23 cellular contexts compared by ENCODE assay signal in the genomic region with DNA sequence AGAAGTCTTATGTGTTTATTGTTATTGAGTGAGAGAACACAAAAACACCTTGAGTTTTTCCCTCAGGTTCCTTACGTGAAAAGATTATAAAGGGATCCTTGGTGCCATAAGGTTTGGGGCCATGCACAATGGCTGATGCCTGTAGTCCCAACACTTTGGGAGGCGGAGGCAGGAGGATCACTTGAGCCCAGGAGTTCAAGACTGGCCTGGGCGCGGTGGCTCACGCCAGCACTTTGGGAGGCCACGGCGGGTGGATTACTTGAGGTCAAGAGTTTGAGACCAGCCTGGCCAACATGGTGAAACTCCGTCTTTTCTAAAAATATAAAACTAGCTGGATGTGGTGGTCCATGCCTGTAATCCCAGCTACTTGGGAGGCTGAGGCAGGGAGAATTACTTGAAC. TPM values are rescaled to one million over a fixed set of nuclear protein-coding genes. Genes with fewer than 3 reads are reported as not detected.
"Had no signal": no experiment of that assay in that cellular context is flagged by ENCODE, and none has a peak within 500 bp of the region (broad histone marks: within the 10 kb centered on the region; RNA-seq: fewer than 3 reads in every experiment).

No MANE protein-coding gene starts in this region.

- H3K27me3 Mint-ChIP-seq: memory B cell; stimulated activated memory B cell treated with anti-CD40 and anti-IgM and Interleukin-4, amounts not matched to agents 10 μg/mL and 1 μg/mL and 100 μg/mL, for 72 hours; stimulated activated naive CD8-positive, alpha-beta T cell treated with anti-CD3 and anti-CD28 coated beads, Interleukin-15, amount 100 ng/mL, for 72 hours had no signal

- H3K9me3 Mint-ChIP-seq: immature natural killer cell; memory B cell; mesothelial cell of epicardium; natural killer cell; stimulated activated memory B cell treated with anti-CD40 and anti-IgM and Interleukin-4, amounts not matched to agents 10 μg/mL and 1 μg/mL and 100 μg/mL, for 72 hours had no signal

- H3K27ac Mint-ChIP-seq: endodermal cell; memory B cell; mesothelial cell of epicardium; stimulated activated memory B cell treated with anti-CD40 and anti-IgM and Interleukin-4, amounts not matched to agents 10 μg/mL and 1 μg/mL and 100 μg/mL, for 72 hours had no signal

- DNase-seq: effector CD4-positive, alpha-beta T cell; endodermal cell; erythroblast; foreskin keratinocyte; immature natural killer cell; left lung; lower lobe of right lung; natural killer cell; occipital lobe; right lobe of liver; spleen; stimulated activated CD4-positive, alpha-beta T cell treated with anti-CD3 and anti-CD28 coated beads, Interleukin-15, amount 100 ng/mL, for 24 hours; stimulated activated CD4-positive, alpha-beta T cell treated with anti-CD3 and anti-CD28 coated beads, Interleukin-1b, Interleukin-23, amount 100 ng/mL, for 48 hours; stimulated activated CD4-positive, alpha-beta T cell treated with anti-CD3 and anti-CD28 coated beads, Interleukin-4, amount 100 ng/mL, for 24 hours; stimulated activated naive CD8-positive, alpha-beta T cell treated with anti-CD3 and anti-CD28 coated beads, Interleukin-15, amount 100 ng/mL, for 72 hours; transverse colon had no signal

- ATAC-seq: foreskin keratinocyte; left lung; lower lobe of right lung; natural killer cell; pancreas; right lobe of liver; stimulated activated memory B cell treated with anti-CD40 and anti-IgM and Interleukin-4, amounts not matched to agents 10 μg/mL and 1 μg/mL and 100 μg/mL, for 72 hours; stimulated activated naive CD8-positive, alpha-beta T cell treated with anti-CD3 and anti-CD28 coated beads, Interleukin-15, amount 100 ng/mL, for 72 hours had no signal

- H3K4me3 Mint-ChIP-seq: endodermal cell; immature natural killer cell; memory B cell; mesothelial cell of epicardium; natural killer cell; stimulated activated memory B cell treated with anti-CD40 and anti-IgM and Interleukin-4, amounts not matched to agents 10 μg/mL and 1 μg/mL and 100 μg/mL, for 72 hours; stimulated activated naive CD8-positive, alpha-beta T cell treated with anti-CD3 and anti-CD28 coated beads, Interleukin-15, amount 100 ng/mL, for 72 hours had no signal

RNA-seq across cellular contexts. Expression of gene CYP2D6, which starts 45.7 kb away (rescaled TPM):
- total RNA-seq: myocyte, skeletal muscle tissue, thoracic aorta had no signal
